In the genomic region with DNA sequence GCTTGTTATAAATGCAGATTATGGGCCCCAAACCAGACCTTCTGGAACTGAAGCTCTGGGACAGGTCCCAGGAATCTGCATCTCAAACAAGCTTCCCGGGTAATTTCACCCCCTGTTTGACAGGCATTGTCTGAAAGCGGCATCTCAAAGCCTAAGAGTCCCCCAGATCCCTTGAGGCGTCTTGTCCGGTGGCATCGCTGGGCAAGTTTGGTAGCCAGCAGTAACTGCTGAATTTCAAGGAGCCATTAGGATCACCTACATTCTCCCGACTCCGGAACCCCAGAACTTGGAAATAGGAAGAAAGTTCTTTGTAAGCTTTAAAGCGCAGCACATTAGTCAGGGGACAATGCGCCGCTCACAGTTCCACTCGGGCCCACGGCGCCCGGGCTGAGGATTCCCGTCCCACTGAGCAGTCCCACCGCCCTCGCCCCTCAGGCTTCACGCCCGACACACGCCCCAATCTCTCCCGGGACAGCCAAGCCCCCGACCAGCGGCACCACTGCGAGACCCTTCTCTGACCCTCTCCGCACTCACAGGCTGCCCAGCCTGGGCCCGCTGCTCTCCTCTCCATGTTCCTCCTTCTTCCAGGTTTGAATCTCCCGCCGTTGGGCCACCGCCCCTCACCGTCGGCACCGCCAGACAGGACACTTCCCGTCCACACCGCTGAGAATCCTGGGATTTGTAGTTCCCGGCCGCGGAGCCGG, we compare ENCODE assay signal across 8 cellular contexts. TPM values are rescaled to one million over a fixed set of nuclear protein-coding genes. Genes with fewer than 3 reads are reported as not detected.
A peak's percentile ranks its signal among the peaks of the same experiment; 100 is the strongest.
DNase-seq lines count a peak whose midpoint lies in the region; ATAC-seq and TF ChIP-seq lines count a peak whose summit lies in the region.

A gene with protein sequence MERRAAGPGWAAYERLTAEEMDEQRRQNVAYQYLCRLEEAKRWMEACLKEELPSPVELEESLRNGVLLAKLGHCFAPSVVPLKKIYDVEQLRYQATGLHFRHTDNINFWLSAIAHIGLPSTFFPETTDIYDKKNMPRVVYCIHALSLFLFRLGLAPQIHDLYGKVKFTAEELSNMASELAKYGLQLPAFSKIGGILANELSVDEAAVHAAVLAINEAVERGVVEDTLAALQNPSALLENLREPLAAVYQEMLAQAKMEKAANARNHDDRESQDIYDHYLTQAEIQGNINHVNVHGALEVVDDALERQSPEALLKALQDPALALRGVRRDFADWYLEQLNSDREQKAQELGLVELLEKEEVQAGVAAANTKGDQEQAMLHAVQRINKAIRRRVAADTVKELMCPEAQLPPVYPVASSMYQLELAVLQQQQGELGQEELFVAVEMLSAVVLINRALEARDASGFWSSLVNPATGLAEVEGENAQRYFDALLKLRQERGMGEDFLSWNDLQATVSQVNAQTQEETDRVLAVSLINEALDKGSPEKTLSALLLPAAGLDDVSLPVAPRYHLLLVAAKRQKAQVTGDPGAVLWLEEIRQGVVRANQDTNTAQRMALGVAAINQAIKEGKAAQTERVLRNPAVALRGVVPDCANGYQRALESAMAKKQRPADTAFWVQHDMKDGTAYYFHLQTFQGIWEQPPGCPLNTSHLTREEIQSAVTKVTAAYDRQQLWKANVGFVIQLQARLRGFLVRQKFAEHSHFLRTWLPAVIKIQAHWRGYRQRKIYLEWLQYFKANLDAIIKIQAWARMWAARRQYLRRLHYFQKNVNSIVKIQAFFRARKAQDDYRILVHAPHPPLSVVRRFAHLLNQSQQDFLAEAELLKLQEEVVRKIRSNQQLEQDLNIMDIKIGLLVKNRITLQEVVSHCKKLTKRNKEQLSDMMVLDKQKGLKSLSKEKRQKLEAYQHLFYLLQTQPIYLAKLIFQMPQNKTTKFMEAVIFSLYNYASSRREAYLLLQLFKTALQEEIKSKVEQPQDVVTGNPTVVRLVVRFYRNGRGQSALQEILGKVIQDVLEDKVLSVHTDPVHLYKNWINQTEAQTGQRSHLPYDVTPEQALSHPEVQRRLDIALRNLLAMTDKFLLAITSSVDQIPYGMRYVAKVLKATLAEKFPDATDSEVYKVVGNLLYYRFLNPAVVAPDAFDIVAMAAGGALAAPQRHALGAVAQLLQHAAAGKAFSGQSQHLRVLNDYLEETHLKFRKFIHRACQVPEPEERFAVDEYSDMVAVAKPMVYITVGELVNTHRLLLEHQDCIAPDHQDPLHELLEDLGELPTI (N-terminal part only) (minus strand): TSS at position 607 of the 704 bp plus-strand sequence. CDS start 36 bp downstream, at position 571.

- H3K4me1 ChIP-seq in spleen: peaks cover 6 to 20% (median 14%) of the 10 kb centered on the region in 6 donors

- peaks cover 0 to 3% (median 0%) of the 10 kb centered on the region in 6 donors for H3K36me3 ChIP-seq in spleen

- peak within 1 kb of the TSS; percentile 56 for H3K27ac Mint-ChIP-seq in central memory CD8-positive, alpha-beta T cell (ENCODE audit: low read depth)

- TF ChIP-seq CTCF in GM12875 (IDR thresholded peaks at IDR 0.05; ENCODE audit: borderline replicate concordance, insufficient read depth, low read depth, low read length): no peak
- TF ChIP-seq CTCF in spleen (IDR thresholded peaks at IDR 0.05 in 8 of 11, conservative IDR thresholded peaks at IDR 0.05 in 3 of 11): no peak

- peaks cover 10% of the 10 kb centered on the region for H3K4me1 Mint-ChIP-seq in central memory CD8-positive, alpha-beta T cell

- DNase-seq in NCI-H345 (lab: John Stamatoyannopoulos, UW) (peak; percentile 90), islet precursor cell (peak; percentile 94), spleen (peak; percentile 91)
- DNase-seq in activated CD4-positive, CD25-positive, alpha-beta regulatory T cell (lab: John Stamatoyannopoulos, UW): peak; percentile 49 to 67 (median 50)
- DNase-seq in central memory CD8-positive, alpha-beta T cell (ENCODE audit: low spot score in 2 of 2): peak; percentile 44 to 47

- peak within 1 kb of the TSS; percentile 77 for H3K4me3 Mint-ChIP-seq in central memory CD8-positive, alpha-beta T cell

- peak; percentile 83 for ATAC-seq in HG03066 (IDR thresholded peaks at IDR 0.05; ENCODE audit: low read depth, unreplicated experiment)
- peak; percentile 78 for ATAC-seq in central memory CD8-positive, alpha-beta T cell (replicated peaks; ENCODE audit: extremely low read depth, poor library complexity, severe bottlenecking)
- ATAC-seq in HG02970 (IDR thresholded peaks at IDR 0.05; ENCODE audit: low FRiP score, unreplicated experiment): no peak

- H3K9me3 ChIP-seq in spleen: no peaks in the 10 kb centered on the region

- no peak within 1 kb of the TSS for H3K27ac ChIP-seq in spleen

- 1 to 3% (median 2%) methylated on average over 30 to 38 of the region's 38 CpGs for WGBS in spleen, 5 donors

- intact Hi-C loops in spleen (cut with DNase I; ENCODE audit: low total_unique reads): no loop called here

- H3K9me3 Mint-ChIP-seq in central memory CD8-positive, alpha-beta T cell: no peaks in the 10 kb centered on the region

- H3K4me3 ChIP-seq in GM12875 (ENCODE audit: low read depth, low read length) (peak within 1 kb of the TSS; percentile 77), spleen (peak within 1 kb of the TSS in 7 of 8 donors; percentile 22 to 67 (median 37))

- no peak for TF ChIP-seq POLR2A in spleen (IDR thresholded peaks at IDR 0.05)

- H3K27me3 ChIP-seq in spleen (replicated peaks in 1 of 7): peaks cover 0 to 34% (median 4%) of the 10 kb centered on the region in 7 donors

- H3K36me3 Mint-ChIP-seq in central memory CD8-positive, alpha-beta T cell (ENCODE audit: insufficient read depth): no peaks in the 10 kb centered on the region

- H3K27me3 Mint-ChIP-seq in central memory CD8-positive, alpha-beta T cell: peaks cover 48% of the 10 kb centered on the region

RNA-seq across cellular contexts. Expression of the gene that starts here (rescaled TPM):
- total RNA-seq in spleen: 1 to 10 TPM in 3 of 7 donors, under 1 TPM in 4; 0.43 to 2.2 (median 0.86) TPM
- under 1 TPM; 0.24 to 0.47 (median 0.35) TPM for polyA plus RNA-seq in spleen
